Comparison of ENCODE assay signal across 11 cellular contexts in genomic region chr18:24022141-24022540, GRCh38. TPM values are rescaled to one million over a fixed set of nuclear protein-coding genes. Genes with fewer than 3 reads are reported as not detected.
DNase-seq lines count a peak whose midpoint lies in the region; ATAC-seq and TF ChIP-seq lines count a peak whose summit lies in the region.
"Had no signal": no experiment of that assay in that cellular context is flagged by ENCODE, and none has a peak within 500 bp of the region (broad histone marks: within the 10 kb centered on the region; RNA-seq: fewer than 3 reads in every experiment).

No MANE protein-coding gene starts in this region.

- peaks cover 86 to 88% of the 10 kb centered on the region in 2 donors for H3K4me1 Mint-ChIP-seq in natural killer cell treated with Interleukin-12 subunit alpha and Interleukin-12 subunit beta and Interleukin-15 and Interleukin-18, amount 100 ng/mL, for 72 hours (ENCODE audit: low read depth in 2 of 2)
- peaks cover 91 to 92% of the 10 kb centered on the region in 2 donors for H3K4me1 Mint-ChIP-seq in natural killer cell
- H3K4me1 Mint-ChIP-seq in H9 = peaks cover 45 to 60% of the 10 kb centered on the region in 2 experiments

- peaks cover 20% of the 10 kb centered on the region; the same call in 1 of the 2 replicates for H3K4me1 ChIP-seq in H9 (ENCODE audit: insufficient read depth, low read length)

- H2BK12ac ChIP-seq in H9 (ENCODE audit: insufficient read length, low read depth, low read length) = no peak overlapping the region

- no peak overlapping the region for H2BK15ac ChIP-seq in H9 (ENCODE audit: low read depth, low read length)

- no peak overlapping the region for H3K4ac ChIP-seq in H9 (ENCODE audit: low read depth, low read length)

- H3K14ac ChIP-seq in H9 (ENCODE audit: insufficient read depth, low read length) = no peak overlapping the region

- no peak overlapping the region for H2BK5ac ChIP-seq in H9 (ENCODE audit: insufficient read length, low read length)

- no peaks in the 10 kb centered on the region for H3K23me2 ChIP-seq in H9 (ENCODE audit: insufficient read length, low read depth, low read length, poor library complexity, severe bottlenecking)

- no peak overlapping the region for H4K91ac ChIP-seq in H9 (ENCODE audit: insufficient read length, low read depth, low read length)

- H3K27me3 ChIP-seq in H9 (ENCODE audit: insufficient read depth, low read length) = no peaks in the 10 kb centered on the region
- H3K27me3 ChIP-seq: tibial nerve had no signal

- no peak overlapping the region for H2BK120ac ChIP-seq in H9 (ENCODE audit: low read depth, low read length, poor library complexity, severe bottlenecking)

- H4K5ac ChIP-seq in H9 (ENCODE audit: insufficient read length, low read depth, low read length) = no peak overlapping the region

- H4K20me1 ChIP-seq in H9 (ENCODE audit: control insufficient read depth, insufficient read depth, insufficient read length) = peaks cover 3% of the 10 kb centered on the region

- H3K9me3 Mint-ChIP-seq in natural killer cell treated with Interleukin-12 subunit alpha and Interleukin-12 subunit beta and Interleukin-15 and Interleukin-18, amount 100 ng/mL, for 72 hours = no peaks in the 10 kb centered on the region
- H3K9me3 Mint-ChIP-seq in natural killer cell (no peaks in the 10 kb centered on the region), H9 (no peaks in the 10 kb centered on the region)

- H3K36me3 ChIP-seq in SK-N-MC (ENCODE audit: insufficient read depth, low read length) = no peaks in the 10 kb centered on the region

- peak overlapping the region; percentile 82 for H3K4me3 Mint-ChIP-seq in natural killer cell treated with Interleukin-12 subunit alpha and Interleukin-12 subunit beta and Interleukin-15 and Interleukin-18, amount 100 ng/mL, for 72 hours
- H3K4me3 Mint-ChIP-seq in natural killer cell (no peak overlapping the region), H9 (no peak overlapping the region)

- TF ChIP-seq CTCF in natural killer cell (IDR thresholded peaks at IDR 0.05) (no peak), fibroblast of mammary gland (conservative IDR thresholded peaks at IDR 0.05; ENCODE audit: control insufficient read depth, insufficient read depth, low read depth, low read length) (no peak), H9 (conservative IDR thresholded peaks at IDR 0.05) (no peak)

- H3K36me3 Mint-ChIP-seq in natural killer cell treated with Interleukin-12 subunit alpha and Interleukin-12 subunit beta and Interleukin-15 and Interleukin-18, amount 100 ng/mL, for 72 hours = peaks cover 24% of the 10 kb centered on the region
- no peaks in the 10 kb centered on the region for H3K36me3 Mint-ChIP-seq in natural killer cell
- H3K36me3 Mint-ChIP-seq in H9 (ENCODE audit: insufficient read depth in 1 of 3, low read depth in 3 of 3) = 0 out of 7 replicates have a peak, but pooled peaks cover 0 to 3% (median 0%) of the 10 kb centered on the region in 3 experiments

- H3K27me3 Mint-ChIP-seq in natural killer cell treated with Interleukin-12 subunit alpha and Interleukin-12 subunit beta and Interleukin-15 and Interleukin-18, amount 100 ng/mL, for 72 hours = no peaks in the 10 kb centered on the region
- H3K27me3 Mint-ChIP-seq in natural killer cell (ENCODE audit: low read depth in 2 of 2) (no peaks in the 10 kb centered on the region), H9 (ENCODE audit: low read depth) (no peaks in the 10 kb centered on the region; the same call in 1 of the 2 replicates)

- H2AFZ ChIP-seq in H9 (ENCODE audit: low read length) = no peak overlapping the region

- no peak overlapping the region for H3T11ph ChIP-seq in H9 (ENCODE audit: low read length)

- H3K23ac ChIP-seq in H9 (ENCODE audit: insufficient read length, low read depth, low read length) = no peak overlapping the region

- no peaks in the 10 kb centered on the region for H3K79me1 ChIP-seq in H9 (ENCODE audit: insufficient read depth, low read depth, low read length, poor library complexity, severe bottlenecking)

- no peak overlapping the region for H2AK5ac ChIP-seq in H9 (ENCODE audit: insufficient read length, low read length)

- H3K56ac ChIP-seq in H9 (ENCODE audit: insufficient read length, low read depth, low read length) = no peak overlapping the region

- H3K18ac ChIP-seq in H9 (ENCODE audit: insufficient read length, low read depth, low read length) = no peak overlapping the region

- no peak overlapping the region for H4K8ac ChIP-seq in H9 (replicated peaks; ENCODE audit: insufficient read length, low read depth, low read length)

- H3K4me3 ChIP-seq in SK-N-MC = no peak overlapping the region
- H3K4me3 ChIP-seq in fibroblast of mammary gland (ENCODE audit: control insufficient read depth, low read depth, low read length) = no peak overlapping the region
- H3K4me3 ChIP-seq: tibial nerve had no signal

- H3K9me3 ChIP-seq in SK-N-MC (ENCODE audit: low read depth, low read length) (no peaks in the 10 kb centered on the region), H9 (ENCODE audit: control insufficient read depth, low read depth, low read length) (no peaks in the 10 kb centered on the region)
- H3K9me3 ChIP-seq: tibial nerve had no signal

- ATAC-seq in natural killer cell treated with Interleukin-12 subunit alpha and Interleukin-12 subunit beta and Interleukin-15 and Interleukin-18, amount 100 ng/mL, for 72 hours = no peak
- ATAC-seq in natural killer cell (no peak), GM21423 (IDR thresholded peaks at IDR 0.05; ENCODE audit: unreplicated experiment) (no peak), GM19467 (IDR thresholded peaks at IDR 0.05; ENCODE audit: unreplicated experiment) (no peak)

- peak overlapping the region; percentile 88 to 97 for H3K27ac Mint-ChIP-seq in natural killer cell treated with Interleukin-12 subunit alpha and Interleukin-12 subunit beta and Interleukin-15 and Interleukin-18, amount 100 ng/mL, for 72 hours
- no peak overlapping the region for H3K27ac Mint-ChIP-seq in natural killer cell
- no peak overlapping the region for H3K27ac Mint-ChIP-seq in H9

- no CpG with 5 or more reads among the region's 4 CpGs for WGBS in H9 (ENCODE audit: extremely low coverage, insufficient read length, low lambda C conversion rate)

- intact Hi-C loops in natural killer cell (cut with micrococcal nuclease) = no loop called here

- H2BK20ac ChIP-seq in H9 (ENCODE audit: low read depth, low read length, poor library complexity, severe bottlenecking) = no peak overlapping the region

- DNase-seq in natural killer cell treated with Interleukin-12 subunit alpha and Interleukin-12 subunit beta and Interleukin-15 and Interleukin-18, amount 100 ng/mL, for 72 hours (ENCODE audit: low spot score) = no peak
- DNase-seq in natural killer cell = no peak
- peak; percentile 12 for DNase-seq in SK-N-MC (ENCODE audit: low read depth, low spot score)
- peak; percentile 63 for DNase-seq in fibroblast of mammary gland (ENCODE audit: low read depth)
- no peak for DNase-seq in H9
- DNase-seq in islet precursor cell = no peak
- DNase-seq: SIG-M5; stimulated activated CD4-positive, alpha-beta T cell treated with anti-CD3 and anti-CD28 coated beads, Interleukin-4, amount 100 ng/mL, for 4 hours had no signal

- H3K9ac ChIP-seq in SK-N-MC (ENCODE audit: insufficient read length) (no peak overlapping the region), H9 (ENCODE audit: extremely low read depth, insufficient read length, low read length) (no peak overlapping the region)

- peaks cover 37% of the 10 kb centered on the region; the same call in 1 of the 2 replicates for H3K79me2 ChIP-seq in H9 (ENCODE audit: insufficient read depth, low read length)

- H3K4me2 ChIP-seq in H9 (ENCODE audit: insufficient read depth, insufficient read length, low read length) = no peak overlapping the region

- H3K27ac ChIP-seq in SK-N-MC (no peak overlapping the region), H9 (ENCODE audit: insufficient read length, low read depth, low read length) (no peak overlapping the region)

RNA-seq across cellular contexts. Expression of gene TTC39C, which starts 7.6 kb away (rescaled TPM):
- 10 to 100 TPM; 54.8 to 69.7 TPM for total RNA-seq in natural killer cell treated with Interleukin-12 subunit alpha and Interleukin-12 subunit beta and Interleukin-15 and Interleukin-18, amount 100 ng/mL, for 72 hours
- total RNA-seq in natural killer cell (10 to 100 TPM; 39.0 to 61.5 (median 44.3) TPM), H9 (2021) (16.4 and 18.0 TPM in 2 replicates)

Comparison
In these comparisons a context has a peak if more than half of its experiments do, and no peak if none do; other contexts are left out.
1. H3K27ac Mint-ChIP-seq: peak in natural killer cell treated with Interleukin-12 subunit alpha and Interleukin-12 subunit beta and Interleukin-15 and Interleukin-18, amount 100 ng/mL, for 72 hours (2 of 2); none in natural killer cell (0 of 2) and H9 (0 of 3).
2. DNase-seq: peak in SK-N-MC (single experiment) and fibroblast of mammary gland (single experiment); none in natural killer cell treated with Interleukin-12 subunit alpha and Interleukin-12 subunit beta and Interleukin-15 and Interleukin-18, amount 100 ng/mL, for 72 hours (single experiment), natural killer cell (single experiment), H9 (single experiment) and islet precursor cell (single experiment).